Comparison of ENCODE assay signal across 36 cellular contexts in the genomic region with DNA sequence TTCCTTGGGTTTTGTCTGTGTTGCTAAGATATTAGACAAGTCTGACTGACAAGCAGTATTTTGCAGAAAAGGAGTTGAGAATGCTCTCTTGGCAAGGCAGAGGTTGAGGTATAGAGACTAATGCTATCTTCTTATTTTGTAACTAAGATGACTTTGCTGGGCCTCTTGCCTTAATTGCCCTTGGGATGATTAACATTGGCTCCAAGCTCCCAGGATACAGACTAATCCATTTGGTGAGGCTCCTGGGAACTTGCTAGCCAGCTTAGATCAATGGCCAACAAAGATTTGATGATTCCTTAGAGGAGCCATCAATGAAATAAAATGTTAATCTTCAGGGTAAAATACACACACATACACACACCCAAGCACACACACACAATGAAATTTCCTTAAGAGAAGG.
"Had no signal": no experiment of that assay in that cellular context is flagged by ENCODE, and none has a peak within 500 bp of the region (broad histone marks: within the 10 kb centered on the region; RNA-seq: fewer than 3 reads in every experiment).

No MANE protein-coding gene starts in this region.

- H3K9me3 ChIP-seq: adrenal gland, body of pancreas, breast epithelium had no signal

- H3K27me3 Mint-ChIP-seq: activated CD4-positive, alpha-beta T cell treated with anti-CD3 and anti-CD28 coated beads for 36 hours; activated T-cell treated with anti-CD3 and anti-CD28 coated beads, Interleukin-2, amount 50 U/mL, for 24 hours had no signal

- H3K27ac Mint-ChIP-seq: activated CD4-positive, alpha-beta memory T cell treated with anti-CD3 and anti-CD28 coated beads, Interleukin-2, amount 10 ng/mL, durations not matched to agents 7 days and 5 days; activated CD4-positive, alpha-beta T cell treated with anti-CD3 and anti-CD28 coated beads for 36 hours; activated CD4-positive, alpha-beta T cell treated with anti-CD3 and anti-CD28 coated beads, Interleukin-2, amount 10 ng/mL, durations not matched to agents 7 days and 5 days; activated CD8-positive, alpha-beta memory T cell treated with anti-CD3 and anti-CD28 coated beads, Interleukin-2, amount 10 ng/mL, durations not matched to agents 7 days and 5 days; activated CD8-positive, alpha-beta T cell treated with anti-CD3 and anti-CD28 coated beads, Interleukin-2, amount 10 ng/mL, durations not matched to agents 7 days and 5 days; activated naive CD4-positive, alpha-beta T cell treated with anti-CD3 and anti-CD28 coated beads, Interleukin-2, amount 10 ng/mL, durations not matched to agents 7 days and 5 days; activated naive CD4-positive, alpha-beta T cell treated with anti-CD3 and anti-CD28 coated beads, Interleukin-2, amount 50 U/mL, for 24 hours; activated naive CD8-positive, alpha-beta T cell; activated T-cell treated with anti-CD3 and anti-CD28 coated beads, Interleukin-2, amount 50 U/mL, for 24 hours; activated T-helper 2 cell treated with anti-CD3 and anti-CD28 coated beads, Interferon-gamma antibody, Interleukin-2, Interleukin-4, amounts not matched to agents 10 μg/mL and 5 μg/mL and 100 μg/mL, durations not matched to agents 14 hours and 24 hours and 36 hours; T-helper 1 cell treated with Interleukin-12 subunit alpha and Interleukin-12 subunit beta and Interleukin-4 antibody, amounts not matched to agents 30 μg/mL and 1 μg/mL, for 36 hours; T-helper 2 cell treated with Interferon-gamma antibody and Interleukin-4, amounts not matched to agents 5 μg/mL and 100 μg/mL, for 36 hours; WTC11 had no signal

- H3K27ac ChIP-seq: adrenal gland, body of pancreas, brain microvascular endothelial cell, breast epithelium, VCaP had no signal

- FAIRE-seq: astrocyte, colon, TTC549 had no signal

- H3K4me3 ChIP-seq: adrenal gland, body of pancreas, breast epithelium had no signal

- H3K36me3 ChIP-seq: adrenal gland, brain microvascular endothelial cell, breast epithelium had no signal

- H3K4me1 Mint-ChIP-seq: activated CD4-positive, alpha-beta memory T cell treated with anti-CD3 and anti-CD28 coated beads, Interleukin-2, amount 10 ng/mL, durations not matched to agents 7 days and 5 days; activated CD4-positive, alpha-beta T cell treated with anti-CD3 and anti-CD28 coated beads for 36 hours; activated CD4-positive, alpha-beta T cell treated with anti-CD3 and anti-CD28 coated beads, Interleukin-2, amount 10 ng/mL, durations not matched to agents 7 days and 5 days; activated CD8-positive, alpha-beta memory T cell treated with anti-CD3 and anti-CD28 coated beads, Interleukin-2, amount 10 ng/mL, durations not matched to agents 7 days and 5 days; activated naive CD4-positive, alpha-beta T cell treated with anti-CD3 and anti-CD28 coated beads, Interleukin-2, amount 10 ng/mL, durations not matched to agents 7 days and 5 days; activated naive CD4-positive, alpha-beta T cell treated with anti-CD3 and anti-CD28 coated beads, Interleukin-2, amount 50 U/mL, for 24 hours had no signal

- H3K9me3 Mint-ChIP-seq: activated CD4-positive, alpha-beta memory T cell treated with anti-CD3 and anti-CD28 coated beads, Interleukin-2, amount 10 ng/mL, durations not matched to agents 7 days and 5 days; activated CD4-positive, alpha-beta T cell treated with anti-CD3 and anti-CD28 coated beads, Interleukin-2, amount 10 ng/mL, durations not matched to agents 7 days and 5 days; activated naive CD4-positive, alpha-beta T cell treated with anti-CD3 and anti-CD28 coated beads, Interleukin-2, amount 10 ng/mL, durations not matched to agents 7 days and 5 days; activated naive CD4-positive, alpha-beta T cell treated with anti-CD3 and anti-CD28 coated beads, Interleukin-2, amount 50 U/mL, for 24 hours; activated T-cell treated with anti-CD3 and anti-CD28 coated beads, Interleukin-2, amount 50 U/mL, for 24 hours; activated T-helper 2 cell treated with anti-CD3 and anti-CD28 coated beads, Interferon-gamma antibody, Interleukin-2, Interleukin-4, amounts not matched to agents 10 μg/mL and 5 μg/mL and 100 μg/mL, durations not matched to agents 14 hours and 24 hours and 36 hours; T-helper 1 cell treated with Interleukin-12 subunit alpha and Interleukin-12 subunit beta and Interleukin-4 antibody, amounts not matched to agents 30 μg/mL and 1 μg/mL, for 36 hours; T-helper 2 cell treated with Interferon-gamma antibody and Interleukin-4, amounts not matched to agents 5 μg/mL and 100 μg/mL, for 36 hours; WTC11 had no signal

- H3K36me3 Mint-ChIP-seq: activated CD8-positive, alpha-beta memory T cell treated with anti-CD3 and anti-CD28 coated beads, Interleukin-2, amount 10 ng/mL, durations not matched to agents 7 days and 5 days; activated naive CD4-positive, alpha-beta T cell treated with anti-CD3 and anti-CD28 coated beads, Interleukin-2, amount 10 ng/mL, durations not matched to agents 7 days and 5 days; activated naive CD4-positive, alpha-beta T cell treated with anti-CD3 and anti-CD28 coated beads, Interleukin-2, amount 50 U/mL, for 24 hours; activated naive CD8-positive, alpha-beta T cell; WTC11 had no signal

- H3K4me3 Mint-ChIP-seq: activated CD4-positive, alpha-beta memory T cell treated with anti-CD3 and anti-CD28 coated beads, Interleukin-2, amount 10 ng/mL, durations not matched to agents 7 days and 5 days; activated CD4-positive, alpha-beta T cell treated with anti-CD3 and anti-CD28 coated beads for 36 hours; activated CD4-positive, alpha-beta T cell treated with anti-CD3 and anti-CD28 coated beads, Interleukin-2, amount 10 ng/mL, durations not matched to agents 7 days and 5 days; activated CD8-positive, alpha-beta memory T cell treated with anti-CD3 and anti-CD28 coated beads, Interleukin-2, amount 10 ng/mL, durations not matched to agents 7 days and 5 days; activated CD8-positive, alpha-beta T cell treated with anti-CD3 and anti-CD28 coated beads, Interleukin-2, amount 10 ng/mL, durations not matched to agents 7 days and 5 days; activated naive CD4-positive, alpha-beta T cell treated with anti-CD3 and anti-CD28 coated beads, Interleukin-2, amount 10 ng/mL, durations not matched to agents 7 days and 5 days; activated naive CD4-positive, alpha-beta T cell treated with anti-CD3 and anti-CD28 coated beads, Interleukin-2, amount 50 U/mL, for 24 hours; activated naive CD8-positive, alpha-beta T cell; activated T-cell treated with anti-CD3 and anti-CD28 coated beads, Interleukin-2, amount 50 U/mL, for 24 hours; T-helper 1 cell treated with Interleukin-12 subunit alpha and Interleukin-12 subunit beta and Interleukin-4 antibody, amounts not matched to agents 30 μg/mL and 1 μg/mL, for 36 hours; T-helper 2 cell treated with Interferon-gamma antibody and Interleukin-4, amounts not matched to agents 5 μg/mL and 100 μg/mL, for 36 hours; WTC11 had no signal

- DNase-seq: activated CD4-positive, alpha-beta memory T cell treated with anti-CD3 and anti-CD28 coated beads, Interleukin-2, amount 10 ng/mL, durations not matched to agents 7 days and 5 days; activated CD4-positive, alpha-beta T cell treated with anti-CD3 and anti-CD28 coated beads for 1 hour; activated CD4-positive, alpha-beta T cell treated with anti-CD3 and anti-CD28 coated beads for 36 hours; activated CD4-positive, alpha-beta T cell treated with anti-CD3 and anti-CD28 coated beads for 48 hours; activated CD4-positive, alpha-beta T cell treated with anti-CD3 and anti-CD28 coated beads, Interleukin-2, amount 10 ng/mL, durations not matched to agents 7 days and 5 days; activated CD4-positive, alpha-beta T cell treated with anti-CD3 and anti-CD28 coated beads, Interleukin-2, amount 50 U/mL, for 48 hours; activated CD4-positive, CD25-positive, alpha-beta regulatory T cell; activated CD8-positive, alpha-beta memory T cell treated with anti-CD3 and anti-CD28 coated beads for 24 hours; activated CD8-positive, alpha-beta memory T cell treated with anti-CD3 and anti-CD28 coated beads, Interleukin-2, amount 10 ng/mL, durations not matched to agents 7 days and 5 days; activated CD8-positive, alpha-beta memory T cell treated with anti-CD3 and anti-CD28 coated beads, Interleukin-2, amount 50 U/mL, for 48 hours; activated CD8-positive, alpha-beta T cell treated with anti-CD3 and anti-CD28 coated beads, Interleukin-2, amount 10 ng/mL, durations not matched to agents 7 days and 5 days; activated effector memory CD4-positive, alpha-beta T cell treated with Interleukin-2 at 50 U/mL for 16 hours; activated gamma-delta T cell; activated naive CD4-positive, alpha-beta T cell treated with anti-CD3 and anti-CD28 coated beads, Interleukin-2, amount 10 ng/mL, durations not matched to agents 7 days and 5 days; activated naive CD4-positive, alpha-beta T cell treated with Interleukin-2 at 50 U/mL for 16 hours; activated T-cell treated with anti-CD3 and anti-CD28 coated beads, Interleukin-2, amount 50 U/mL, for 24 hours; activated T-cell treated with anti-CD3 and anti-CD28 coated beads, Interleukin-2, amount 50 U/mL, for 48 hours; adrenal gland; amniotic stem cell; aorta; body of pancreas; brain microvascular endothelial cell; central memory CD4-positive, alpha-beta T cell; T-helper 2 cell; T-helper 9 cell had no signal

- H3K27me3 ChIP-seq: adrenal gland, body of pancreas, brain microvascular endothelial cell, breast epithelium had no signal

- H3K4me1 ChIP-seq: adrenal gland, breast epithelium had no signal
